ENCODE assay signal across 9 cellular contexts in genomic region chr10:125057158-125058001, GRCh38.
DNase-seq lines count a peak whose midpoint lies in the region; ATAC-seq, FAIRE-seq and TF ChIP-seq lines count a peak whose summit lies in the region.
"Had no signal": no experiment of that assay in that cellular context is flagged by ENCODE, and none has a peak within 500 bp of the region (broad histone marks: within the 10 kb centered on the region; RNA-seq: fewer than 3 reads in every experiment).

No MANE protein-coding gene starts in this region.

- no peak for ATAC-seq in PC-3
- ATAC-seq in GM19467 (IDR thresholded peaks at IDR 0.05; ENCODE audit: unreplicated experiment): no peak
- ATAC-seq in activated CD4-positive, CD25-positive, alpha-beta regulatory T cell treated with anti-CD3 and anti-CD28 coated beads, Interleukin-2, amount 50 U/mL, for 24 hours: no peak
- ATAC-seq in GM21737 (IDR thresholded peaks at IDR 0.05; ENCODE audit: unreplicated experiment): no peak

- BruUV-seq in PC-3 (replicated peaks; lab: Mats Ljungman, UMichigan): no TSS peak

- H3K9me3 ChIP-seq in esophagus (ENCODE audit: control insufficient read depth in 2 of 2, insufficient read depth in 1 of 2, low read depth in 1 of 2, low read length in 1 of 2) (no peaks in the 10 kb centered on the region), PC-3 (ENCODE audit: low read length) (no peaks in the 10 kb centered on the region)

- TF ChIP-seq CTCF in PC-3 (conservative IDR thresholded peaks at IDR 0.05; ENCODE audit: low read depth, low read length): no peak

- peaks cover 91% of the 10 kb centered on the region for H3K79me2 ChIP-seq in PC-3 (ENCODE audit: low read length)

- H3K4me1 ChIP-seq in esophagus (ENCODE audit: control insufficient read depth in 2 of 2, insufficient read depth in 2 of 2, low read length in 1 of 2): peaks cover 21 to 28% of the 10 kb centered on the region in 2 donors
- peaks cover 15% of the 10 kb centered on the region for H3K4me1 ChIP-seq in PC-3 (ENCODE audit: insufficient read depth, low read length)

- DNase-seq in GM18507 (ENCODE audit: extremely low spot score, insufficient read length, low read depth) (no peak), OCI-M1 (lab: John Stamatoyannopoulos, UW) (peak; percentile 44), myocyte (ENCODE audit: low read depth) (peak; percentile 85), PC-3 (no peak)

- H3K9ac ChIP-seq in PC-3 (ENCODE audit: low read length): no peak overlapping the region
- H3K9ac ChIP-seq: KMS-11 had no signal

- peak overlapping the region; percentile 72 to 93 for H3K27ac ChIP-seq in esophagus (ENCODE audit: low read depth in 2 of 2, low read length in 1 of 2)
- no peak overlapping the region for H3K27ac ChIP-seq in PC-3 (ENCODE audit: low read length)
- H3K27ac ChIP-seq: KMS-11 had no signal

- no peaks in the 10 kb centered on the region for H4K20me1 ChIP-seq in PC-3 (ENCODE audit: low read length)

- H3K27me3 ChIP-seq in esophagus (ENCODE audit: control insufficient read depth in 1 of 2, insufficient read depth in 2 of 2, low read length in 2 of 2): no peaks in the 10 kb centered on the region
- no peaks in the 10 kb centered on the region for H3K27me3 ChIP-seq in PC-3 (ENCODE audit: low read length)

- no peaks in the 10 kb centered on the region for H3K9me2 ChIP-seq in PC-3 (replicated peaks; ENCODE audit: low read length)

- intact Hi-C loops in PC-3 (cut with micrococcal nuclease): no loop called here

- H2AFZ ChIP-seq in PC-3 (ENCODE audit: low read length): no peak overlapping the region

- no peak overlapping the region for H3K4me2 ChIP-seq in PC-3 (ENCODE audit: low read length)
- H3K4me2 ChIP-seq: KMS-11 had no signal

- POLR2A ChIA-PET in PC-3 (lab: Charles Lee; ENCODE audit: unreplicated experiment): interaction anchor here (0.5 kb wide), 1 partner anchor 666 kb away, joined by 5 read pairs; no protein-coding TSS in a partner anchor

- FAIRE-seq in GM18507 (lab: Jason Lieb, UNC): peak; percentile 51

- no peaks in the 10 kb centered on the region for H3F3A ChIP-seq in PC-3 (ENCODE audit: low read length, unreplicated experiment)

- no peak overlapping the region for H3K4me3 ChIP-seq in esophagus (ENCODE audit: low read depth in 1 of 2, low read length in 2 of 2)
- H3K4me3 ChIP-seq in PC-3 (ENCODE audit: low read length): no peak overlapping the region

- WGBS in esophagus, 2 donors: 43% methylated on average over 20 of the region's 20 CpGs

- CTCF ChIA-PET in PC-3 (lab: Charles Lee): no interaction called here

- H3K36me3 ChIP-seq in esophagus (ENCODE audit: control insufficient read depth in 2 of 2, insufficient read depth in 2 of 2, low read length in 1 of 2): peaks cover 0 to 7% of the 10 kb centered on the region in 2 donors
- H3K36me3 ChIP-seq in PC-3 (ENCODE audit: low read depth, low read length): peaks cover 8% of the 10 kb centered on the region; the same call in 1 of the 2 replicates

Comparison
In these comparisons a context has a peak if more than half of its experiments do, and no peak if none do; other contexts are left out.
1. DNase-seq: peak in OCI-M1 (single experiment) and myocyte (single experiment); none in GM18507 (single experiment) and PC-3 (single experiment).